1 cellular context compared by ENCODE assay signal in the genomic region with DNA sequence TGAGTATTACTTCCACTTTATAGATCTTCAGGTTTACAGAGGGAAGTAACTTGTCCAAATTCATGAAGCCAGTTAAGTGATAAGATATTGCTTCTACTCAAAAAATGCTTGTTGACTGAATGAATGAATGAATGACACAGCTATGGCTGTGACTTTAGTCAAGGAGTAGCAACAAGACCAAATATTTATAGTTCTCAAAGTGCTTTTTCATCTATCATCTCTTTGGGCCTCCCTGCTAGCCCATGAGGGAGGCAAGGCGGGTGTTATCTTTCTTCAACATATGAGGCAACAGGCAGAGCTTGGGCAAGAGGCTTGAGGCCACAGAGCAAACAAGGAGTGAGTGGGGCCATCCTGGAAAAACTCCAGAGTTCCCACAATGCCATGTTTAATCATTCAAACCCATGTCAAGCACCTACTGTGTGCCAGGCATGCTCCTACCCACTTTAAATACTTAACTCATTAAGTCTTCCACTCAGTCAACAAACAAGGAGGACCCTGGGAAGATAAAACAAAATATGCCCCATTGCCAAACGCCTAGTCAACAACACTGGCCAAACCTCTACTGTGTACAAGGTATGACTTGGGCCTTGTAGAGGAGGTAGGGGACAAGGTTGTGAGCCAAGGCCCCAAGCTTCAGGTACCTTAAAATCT.
TF ChIP-seq lines count a peak whose summit lies in the region.

No MANE protein-coding gene starts in this region.

TF ChIP-seq in HepG2, 621 proteins besides CTCF, POLR2A, EP300 and RAD21 (continued from another document and continues in another):
- TF ChIP-seq, protein P1, sequence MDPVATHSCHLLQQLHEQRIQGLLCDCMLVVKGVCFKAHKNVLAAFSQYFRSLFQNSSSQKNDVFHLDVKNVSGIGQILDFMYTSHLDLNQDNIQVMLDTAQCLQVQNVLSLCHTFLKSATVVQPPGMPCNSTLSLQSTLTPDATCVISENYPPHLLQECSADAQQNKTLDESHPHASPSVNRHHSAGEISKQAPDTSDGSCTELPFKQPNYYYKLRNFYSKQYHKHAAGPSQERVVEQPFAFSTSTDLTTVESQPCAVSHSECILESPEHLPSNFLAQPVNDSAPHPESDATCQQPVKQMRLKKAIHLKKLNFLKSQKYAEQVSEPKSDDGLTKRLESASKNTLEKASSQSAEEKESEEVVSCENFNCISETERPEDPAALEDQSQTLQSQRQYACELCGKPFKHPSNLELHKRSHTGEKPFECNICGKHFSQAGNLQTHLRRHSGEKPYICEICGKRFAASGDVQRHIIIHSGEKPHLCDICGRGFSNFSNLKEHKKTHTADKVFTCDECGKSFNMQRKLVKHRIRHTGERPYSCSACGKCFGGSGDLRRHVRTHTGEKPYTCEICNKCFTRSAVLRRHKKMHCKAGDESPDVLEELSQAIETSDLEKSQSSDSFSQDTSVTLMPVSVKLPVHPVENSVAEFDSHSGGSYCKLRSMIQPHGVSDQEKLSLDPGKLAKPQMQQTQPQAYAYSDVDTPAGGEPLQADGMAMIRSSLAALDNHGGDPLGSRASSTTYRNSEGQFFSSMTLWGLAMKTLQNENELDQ (CRISPR knock-in tag; IDR thresholded peaks at IDR 0.05; ENCODE audit: borderline replicate concordance) = peak; percentile 76; the same call in 1 of the 2 replicates
- TF ChIP-seq, protein P2, sequence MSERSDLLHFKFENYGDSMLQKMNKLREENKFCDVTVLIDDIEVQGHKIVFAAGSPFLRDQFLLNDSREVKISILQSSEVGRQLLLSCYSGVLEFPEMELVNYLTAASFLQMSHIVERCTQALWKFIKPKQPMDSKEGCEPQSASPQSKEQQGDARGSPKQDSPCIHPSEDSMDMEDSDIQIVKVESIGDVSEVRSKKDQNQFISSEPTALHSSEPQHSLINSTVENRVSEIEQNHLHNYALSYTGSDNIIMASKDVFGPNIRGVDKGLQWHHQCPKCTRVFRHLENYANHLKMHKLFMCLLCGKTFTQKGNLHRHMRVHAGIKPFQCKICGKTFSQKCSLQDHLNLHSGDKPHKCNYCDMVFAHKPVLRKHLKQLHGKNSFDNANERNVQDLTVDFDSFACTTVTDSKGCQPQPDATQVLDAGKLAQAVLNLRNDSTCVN (CRISPR knock-in tag; IDR thresholded peaks at IDR 0.05; ENCODE audit: borderline replicate concordance) = peak; percentile 79; the same call in 1 of the 2 replicates
- no peak for TF ChIP-seq ZNF768 (CRISPR knock-in tag; IDR thresholded peaks at IDR 0.05)
- TF ChIP-seq ZNF3 (CRISPR knock-in tag; IDR thresholded peaks at IDR 0.05) = peak; percentile 98
- TF ChIP-seq, protein P3, sequence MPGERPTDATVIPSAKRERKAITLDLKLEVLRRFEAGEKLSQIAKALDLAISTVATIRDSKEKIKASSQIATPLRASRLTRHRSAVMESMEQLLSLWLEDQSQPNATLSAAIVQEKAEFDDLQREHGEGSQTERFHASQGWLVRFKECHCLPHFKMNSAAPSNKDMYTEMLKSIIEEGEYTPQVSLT (CRISPR knock-in tag; IDR thresholded peaks at IDR 0.05; ENCODE audit: borderline replicate concordance, low read depth) = no peak
- peak; percentile 74 for TF ChIP-seq KDM2A (CRISPR knock-in tag; IDR thresholded peaks at IDR 0.05; ENCODE audit: borderline replicate concordance, low read depth)
- TF ChIP-seq KMT2A (CRISPR knock-in tag; IDR thresholded peaks at IDR 0.05) = peak; percentile 65
- TF ChIP-seq, protein P4, sequence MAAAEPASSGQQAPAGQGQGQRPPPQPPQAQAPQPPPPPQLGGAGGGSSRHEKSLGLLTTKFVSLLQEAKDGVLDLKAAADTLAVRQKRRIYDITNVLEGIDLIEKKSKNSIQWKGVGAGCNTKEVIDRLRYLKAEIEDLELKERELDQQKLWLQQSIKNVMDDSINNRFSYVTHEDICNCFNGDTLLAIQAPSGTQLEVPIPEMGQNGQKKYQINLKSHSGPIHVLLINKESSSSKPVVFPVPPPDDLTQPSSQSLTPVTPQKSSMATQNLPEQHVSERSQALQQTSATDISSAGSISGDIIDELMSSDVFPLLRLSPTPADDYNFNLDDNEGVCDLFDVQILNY (CRISPR knock-in tag; conservative IDR thresholded peaks at IDR 0.05) = no peak
- 0 out of 2 replicates have a peak, but pooled peaks have one; percentile 8 for TF ChIP-seq ZSCAN30 (CRISPR knock-in tag; IDR thresholded peaks at IDR 0.05)
- TF ChIP-seq, protein P5, sequence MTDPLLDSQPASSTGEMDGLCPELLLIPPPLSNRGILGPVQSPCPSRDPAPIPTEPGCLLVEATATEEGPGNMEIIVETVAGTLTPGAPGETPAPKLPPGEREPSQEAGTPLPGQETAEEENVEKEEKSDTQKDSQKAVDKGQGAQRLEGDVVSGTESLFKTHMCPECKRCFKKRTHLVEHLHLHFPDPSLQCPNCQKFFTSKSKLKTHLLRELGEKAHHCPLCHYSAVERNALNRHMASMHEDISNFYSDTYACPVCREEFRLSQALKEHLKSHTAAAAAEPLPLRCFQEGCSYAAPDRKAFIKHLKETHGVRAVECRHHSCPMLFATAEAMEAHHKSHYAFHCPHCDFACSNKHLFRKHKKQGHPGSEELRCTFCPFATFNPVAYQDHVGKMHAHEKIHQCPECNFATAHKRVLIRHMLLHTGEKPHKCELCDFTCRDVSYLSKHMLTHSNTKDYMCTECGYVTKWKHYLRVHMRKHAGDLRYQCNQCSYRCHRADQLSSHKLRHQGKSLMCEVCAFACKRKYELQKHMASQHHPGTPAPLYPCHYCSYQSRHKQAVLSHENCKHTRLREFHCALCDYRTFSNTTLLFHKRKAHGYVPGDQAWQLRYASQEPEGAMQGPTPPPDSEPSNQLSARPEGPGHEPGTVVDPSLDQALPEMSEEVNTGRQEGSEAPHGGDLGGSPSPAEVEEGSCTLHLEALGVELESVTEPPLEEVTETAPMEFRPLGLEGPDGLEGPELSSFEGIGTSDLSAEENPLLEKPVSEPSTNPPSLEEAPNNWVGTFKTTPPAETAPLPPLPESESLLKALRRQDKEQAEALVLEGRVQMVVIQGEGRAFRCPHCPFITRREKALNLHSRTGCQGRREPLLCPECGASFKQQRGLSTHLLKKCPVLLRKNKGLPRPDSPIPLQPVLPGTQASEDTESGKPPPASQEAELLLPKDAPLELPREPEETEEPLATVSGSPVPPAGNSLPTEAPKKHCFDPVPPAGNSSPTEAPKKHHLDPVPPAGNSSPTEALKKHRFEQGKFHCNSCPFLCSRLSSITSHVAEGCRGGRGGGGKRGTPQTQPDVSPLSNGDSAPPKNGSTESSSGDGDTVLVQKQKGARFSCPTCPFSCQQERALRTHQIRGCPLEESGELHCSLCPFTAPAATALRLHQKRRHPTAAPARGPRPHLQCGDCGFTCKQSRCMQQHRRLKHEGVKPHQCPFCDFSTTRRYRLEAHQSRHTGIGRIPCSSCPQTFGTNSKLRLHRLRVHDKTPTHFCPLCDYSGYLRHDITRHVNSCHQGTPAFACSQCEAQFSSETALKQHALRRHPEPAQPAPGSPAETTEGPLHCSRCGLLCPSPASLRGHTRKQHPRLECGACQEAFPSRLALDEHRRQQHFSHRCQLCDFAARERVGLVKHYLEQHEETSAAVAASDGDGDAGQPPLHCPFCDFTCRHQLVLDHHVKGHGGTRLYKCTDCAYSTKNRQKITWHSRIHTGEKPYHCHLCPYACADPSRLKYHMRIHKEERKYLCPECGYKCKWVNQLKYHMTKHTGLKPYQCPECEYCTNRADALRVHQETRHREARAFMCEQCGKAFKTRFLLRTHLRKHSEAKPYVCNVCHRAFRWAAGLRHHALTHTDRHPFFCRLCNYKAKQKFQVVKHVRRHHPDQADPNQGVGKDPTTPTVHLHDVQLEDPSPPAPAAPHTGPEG (CRISPR knock-in tag; IDR thresholded peaks at IDR 0.05) = 0 out of 2 replicates have a peak, but pooled peaks have one; percentile 63
- TF ChIP-seq ZNF790 (CRISPR knock-in tag; IDR thresholded peaks at IDR 0.05; ENCODE audit: borderline replicate concordance) = no peak; the same call in 1 of the 2 replicates
- TF ChIP-seq, protein P6, sequence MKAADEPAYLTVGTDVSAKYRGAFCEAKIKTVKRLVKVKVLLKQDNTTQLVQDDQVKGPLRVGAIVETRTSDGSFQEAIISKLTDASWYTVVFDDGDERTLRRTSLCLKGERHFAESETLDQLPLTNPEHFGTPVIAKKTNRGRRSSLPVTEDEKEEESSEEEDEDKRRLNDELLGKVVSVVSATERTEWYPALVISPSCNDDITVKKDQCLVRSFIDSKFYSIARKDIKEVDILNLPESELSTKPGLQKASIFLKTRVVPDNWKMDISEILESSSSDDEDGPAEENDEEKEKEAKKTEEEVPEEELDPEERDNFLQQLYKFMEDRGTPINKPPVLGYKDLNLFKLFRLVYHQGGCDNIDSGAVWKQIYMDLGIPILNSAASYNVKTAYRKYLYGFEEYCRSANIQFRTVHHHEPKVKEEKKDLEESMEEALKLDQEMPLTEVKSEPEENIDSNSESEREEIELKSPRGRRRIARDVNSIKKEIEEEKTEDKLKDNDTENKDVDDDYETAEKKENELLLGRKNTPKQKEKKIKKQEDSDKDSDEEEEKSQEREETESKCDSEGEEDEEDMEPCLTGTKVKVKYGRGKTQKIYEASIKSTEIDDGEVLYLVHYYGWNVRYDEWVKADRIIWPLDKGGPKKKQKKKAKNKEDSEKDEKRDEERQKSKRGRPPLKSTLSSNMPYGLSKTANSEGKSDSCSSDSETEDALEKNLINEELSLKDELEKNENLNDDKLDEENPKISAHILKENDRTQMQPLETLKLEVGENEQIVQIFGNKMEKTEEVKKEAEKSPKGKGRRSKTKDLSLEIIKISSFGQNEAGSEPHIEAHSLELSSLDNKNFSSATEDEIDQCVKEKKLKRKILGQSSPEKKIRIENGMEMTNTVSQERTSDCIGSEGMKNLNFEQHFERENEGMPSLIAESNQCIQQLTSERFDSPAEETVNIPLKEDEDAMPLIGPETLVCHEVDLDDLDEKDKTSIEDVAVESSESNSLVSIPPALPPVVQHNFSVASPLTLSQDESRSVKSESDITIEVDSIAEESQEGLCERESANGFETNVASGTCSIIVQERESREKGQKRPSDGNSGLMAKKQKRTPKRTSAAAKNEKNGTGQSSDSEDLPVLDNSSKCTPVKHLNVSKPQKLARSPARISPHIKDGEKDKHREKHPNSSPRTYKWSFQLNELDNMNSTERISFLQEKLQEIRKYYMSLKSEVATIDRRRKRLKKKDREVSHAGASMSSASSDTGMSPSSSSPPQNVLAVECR (CRISPR knock-in tag; IDR thresholded peaks at IDR 0.05; ENCODE audit: borderline replicate concordance) = peak; percentile 87; the same call in 1 of the 2 replicates
- TF ChIP-seq POLR2AphosphoS2 (IDR thresholded peaks at IDR 0.05; ENCODE audit: low read depth, low read length) = no peak
- peak; percentile 85 for TF ChIP-seq ASH2L (IDR thresholded peaks at IDR 0.05; ENCODE audit: insufficient read length, low read depth, low read length)
- TF ChIP-seq ZNF205 (CRISPR knock-in tag; IDR thresholded peaks at IDR 0.05) = peak; percentile 82; the same call in 1 of the 2 replicates
- TF ChIP-seq, protein P7, sequence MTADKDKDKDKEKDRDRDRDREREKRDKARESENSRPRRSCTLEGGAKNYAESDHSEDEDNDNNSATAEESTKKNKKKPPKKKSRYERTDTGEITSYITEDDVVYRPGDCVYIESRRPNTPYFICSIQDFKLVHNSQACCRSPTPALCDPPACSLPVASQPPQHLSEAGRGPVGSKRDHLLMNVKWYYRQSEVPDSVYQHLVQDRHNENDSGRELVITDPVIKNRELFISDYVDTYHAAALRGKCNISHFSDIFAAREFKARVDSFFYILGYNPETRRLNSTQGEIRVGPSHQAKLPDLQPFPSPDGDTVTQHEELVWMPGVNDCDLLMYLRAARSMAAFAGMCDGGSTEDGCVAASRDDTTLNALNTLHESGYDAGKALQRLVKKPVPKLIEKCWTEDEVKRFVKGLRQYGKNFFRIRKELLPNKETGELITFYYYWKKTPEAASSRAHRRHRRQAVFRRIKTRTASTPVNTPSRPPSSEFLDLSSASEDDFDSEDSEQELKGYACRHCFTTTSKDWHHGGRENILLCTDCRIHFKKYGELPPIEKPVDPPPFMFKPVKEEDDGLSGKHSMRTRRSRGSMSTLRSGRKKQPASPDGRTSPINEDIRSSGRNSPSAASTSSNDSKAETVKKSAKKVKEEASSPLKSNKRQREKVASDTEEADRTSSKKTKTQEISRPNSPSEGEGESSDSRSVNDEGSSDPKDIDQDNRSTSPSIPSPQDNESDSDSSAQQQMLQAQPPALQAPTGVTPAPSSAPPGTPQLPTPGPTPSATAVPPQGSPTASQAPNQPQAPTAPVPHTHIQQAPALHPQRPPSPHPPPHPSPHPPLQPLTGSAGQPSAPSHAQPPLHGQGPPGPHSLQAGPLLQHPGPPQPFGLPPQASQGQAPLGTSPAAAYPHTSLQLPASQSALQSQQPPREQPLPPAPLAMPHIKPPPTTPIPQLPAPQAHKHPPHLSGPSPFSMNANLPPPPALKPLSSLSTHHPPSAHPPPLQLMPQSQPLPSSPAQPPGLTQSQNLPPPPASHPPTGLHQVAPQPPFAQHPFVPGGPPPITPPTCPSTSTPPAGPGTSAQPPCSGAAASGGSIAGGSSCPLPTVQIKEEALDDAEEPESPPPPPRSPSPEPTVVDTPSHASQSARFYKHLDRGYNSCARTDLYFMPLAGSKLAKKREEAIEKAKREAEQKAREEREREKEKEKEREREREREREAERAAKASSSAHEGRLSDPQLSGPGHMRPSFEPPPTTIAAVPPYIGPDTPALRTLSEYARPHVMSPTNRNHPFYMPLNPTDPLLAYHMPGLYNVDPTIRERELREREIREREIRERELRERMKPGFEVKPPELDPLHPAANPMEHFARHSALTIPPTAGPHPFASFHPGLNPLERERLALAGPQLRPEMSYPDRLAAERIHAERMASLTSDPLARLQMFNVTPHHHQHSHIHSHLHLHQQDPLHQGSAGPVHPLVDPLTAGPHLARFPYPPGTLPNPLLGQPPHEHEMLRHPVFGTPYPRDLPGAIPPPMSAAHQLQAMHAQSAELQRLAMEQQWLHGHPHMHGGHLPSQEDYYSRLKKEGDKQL (CRISPR knock-in tag; IDR thresholded peaks at IDR 0.05; ENCODE audit: low read depth) = peak; percentile 98
- peak; percentile 92 for TF ChIP-seq ARNT2 (CRISPR knock-in tag; IDR thresholded peaks at IDR 0.05; ENCODE audit: low read depth)
- TF ChIP-seq ZNF782 (CRISPR knock-in tag; IDR thresholded peaks at IDR 0.05; ENCODE audit: borderline replicate concordance) = peak; percentile 91; the same call in 1 of the 2 replicates
- peak; percentile 95 for TF ChIP-seq RXRA (CRISPR knock-in tag; IDR thresholded peaks at IDR 0.05)
- peak; percentile 99 for TF ChIP-seq ZNF644 (CRISPR knock-in tag; IDR thresholded peaks at IDR 0.05; ENCODE audit: low read depth)
- TF ChIP-seq RELA (CRISPR knock-in tag; IDR thresholded peaks at IDR 0.05) = 0 out of 2 replicates have a peak, but pooled peaks have one; percentile 50
- TF ChIP-seq, protein P8, sequence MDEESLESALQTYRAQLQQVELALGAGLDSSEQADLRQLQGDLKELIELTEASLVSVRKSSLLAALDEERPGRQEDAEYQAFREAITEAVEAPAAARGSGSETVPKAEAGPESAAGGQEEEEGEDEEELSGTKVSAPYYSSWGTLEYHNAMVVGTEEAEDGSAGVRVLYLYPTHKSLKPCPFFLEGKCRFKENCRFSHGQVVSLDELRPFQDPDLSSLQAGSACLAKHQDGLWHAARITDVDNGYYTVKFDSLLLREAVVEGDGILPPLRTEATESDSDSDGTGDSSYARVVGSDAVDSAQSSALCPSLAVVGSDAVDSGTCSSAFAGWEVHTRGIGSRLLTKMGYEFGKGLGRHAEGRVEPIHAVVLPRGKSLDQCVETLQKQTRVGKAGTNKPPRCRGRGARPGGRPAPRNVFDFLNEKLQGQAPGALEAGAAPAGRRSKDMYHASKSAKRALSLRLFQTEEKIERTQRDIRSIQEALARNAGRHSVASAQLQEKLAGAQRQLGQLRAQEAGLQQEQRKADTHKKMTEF (CRISPR knock-in tag; IDR thresholded peaks at IDR 0.05) = peak; percentile 98
- no peak for TF ChIP-seq ZNF672 (CRISPR knock-in tag; IDR thresholded peaks at IDR 0.05)
- no peak for TF ChIP-seq PHB2 (IDR thresholded peaks at IDR 0.05; ENCODE audit: partially characterized antibody)
- TF ChIP-seq, protein P9, sequence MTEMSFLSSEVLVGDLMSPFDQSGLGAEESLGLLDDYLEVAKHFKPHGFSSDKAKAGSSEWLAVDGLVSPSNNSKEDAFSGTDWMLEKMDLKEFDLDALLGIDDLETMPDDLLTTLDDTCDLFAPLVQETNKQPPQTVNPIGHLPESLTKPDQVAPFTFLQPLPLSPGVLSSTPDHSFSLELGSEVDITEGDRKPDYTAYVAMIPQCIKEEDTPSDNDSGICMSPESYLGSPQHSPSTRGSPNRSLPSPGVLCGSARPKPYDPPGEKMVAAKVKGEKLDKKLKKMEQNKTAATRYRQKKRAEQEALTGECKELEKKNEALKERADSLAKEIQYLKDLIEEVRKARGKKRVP (CRISPR knock-in tag; IDR thresholded peaks at IDR 0.05) = peak; percentile 28 to 96; a peak in 2 of 4 replicates
